Comparison of ENCODE assay signal across 11 cellular contexts in genomic region chr1:90729484-90730246, GRCh38. TPM values are rescaled to one million over a fixed set of nuclear protein-coding genes. Genes with fewer than 3 reads are reported as not detected.
DNase-seq lines count a peak whose midpoint lies in the region; ATAC-seq and TF ChIP-seq lines count a peak whose summit lies in the region.
"Had no signal": no experiment of that assay in that cellular context is flagged by ENCODE, and none has a peak within 500 bp of the region (broad histone marks: within the 10 kb centered on the region; RNA-seq: fewer than 3 reads in every experiment).

No MANE protein-coding gene starts in this region.

- H3K9ac ChIP-seq in iPS-15b (ENCODE audit: low read depth, low read length): no peak overlapping the region

- TF ChIP-seq CTCF in RWPE2 (IDR thresholded peaks at IDR 0.05; ENCODE audit: poor library complexity, severe bottlenecking) (peak; percentile 31), testis (IDR thresholded peaks at IDR 0.05) (peak in 2 of 3 experiments; percentile 40 to 47)

- H3K36me3 ChIP-seq in RWPE2 (ENCODE audit: low read depth): no peaks in the 10 kb centered on the region
- no peaks in the 10 kb centered on the region for H3K36me3 ChIP-seq in iPS-15b (ENCODE audit: control insufficient read depth, insufficient read depth, low read length)
- no peaks in the 10 kb centered on the region for H3K36me3 ChIP-seq in testis (ENCODE audit: low read depth, missing control alignments)

- ATAC-seq in RWPE2 (ENCODE audit: low read depth): no peak

- H3K9me3 ChIP-seq in RWPE2 (ENCODE audit: severe bottlenecking) (no peaks in the 10 kb centered on the region), iPS-15b (ENCODE audit: control insufficient read depth, insufficient read depth, low read length) (no peaks in the 10 kb centered on the region), testis (no peaks in the 10 kb centered on the region)

- H3K4me3 Mint-ChIP-seq in activated T-cell treated with anti-CD3 and anti-CD28 coated beads, Interleukin-2, amount 50 U/mL, for 24 hours: peak overlapping the region; percentile 50

- H3K36me3 Mint-ChIP-seq in activated T-cell treated with anti-CD3 and anti-CD28 coated beads, Interleukin-2, amount 50 U/mL, for 24 hours (ENCODE audit: low read depth): no peaks in the 10 kb centered on the region

- peaks cover 88% of the 10 kb centered on the region for H3K27me3 Mint-ChIP-seq in activated T-cell treated with anti-CD3 and anti-CD28 coated beads, Interleukin-2, amount 50 U/mL, for 24 hours

- H3K4me3 ChIP-seq in RWPE2 (ENCODE audit: severe bottlenecking) (no peak overlapping the region), iPS-15b (ENCODE audit: low read depth, low read length) (peak overlapping the region; percentile 48), testis (peak overlapping the region in 1 of 2 donors; percentile 37)

- no peak overlapping the region for H3K27ac Mint-ChIP-seq in activated T-cell treated with anti-CD3 and anti-CD28 coated beads, Interleukin-2, amount 50 U/mL, for 24 hours

- no peak overlapping the region for H3K27ac ChIP-seq in RWPE2 (ENCODE audit: poor library complexity, severe bottlenecking)
- H3K27ac ChIP-seq in testis: no peak overlapping the region

- TF ChIP-seq POLR2A in testis (IDR thresholded peaks at IDR 0.05): no peak

- peaks cover 99% of the 10 kb centered on the region for H3K27me3 ChIP-seq in RWPE2 (ENCODE audit: insufficient read depth, poor library complexity, severe bottlenecking)
- peaks cover 98% of the 10 kb centered on the region for H3K27me3 ChIP-seq in iPS-15b (ENCODE audit: control insufficient read depth, insufficient read depth, low read length)
- peaks cover 7% of the 10 kb centered on the region for H3K27me3 ChIP-seq in testis

- intact Hi-C loops in testis (cut with DNase I; ENCODE audit: low total_unique reads): no loop called here

- no peak for DNase-seq in activated T-cell treated with anti-CD3 and anti-CD28 coated beads, Interleukin-2, amount 50 U/mL, for 24 hours
- no peak for DNase-seq in activated T-cell treated with anti-CD3 and anti-CD28 coated beads, Interleukin-2, amount 50 U/mL, for 1 hour
- no peak for DNase-seq in RWPE2 (ENCODE audit: low spot score)
- DNase-seq in testis: no peak
- no peak for DNase-seq in foreskin melanocyte
- no peak for DNase-seq in DMS 273 treated with DMSO at 0.1 percent for 48 hours (lab: John Stamatoyannopoulos, UW)
- DNase-seq in Kasumi-1 (lab: John Stamatoyannopoulos, UW): no peak
- DNase-seq: SIG-M5 had no signal

- 10% methylated on average over 35 to 37 of the region's 37 CpGs for WGBS in testis, 2 donors

- peaks cover 47% of the 10 kb centered on the region for H3K4me1 Mint-ChIP-seq in activated T-cell treated with anti-CD3 and anti-CD28 coated beads, Interleukin-2, amount 50 U/mL, for 24 hours (ENCODE audit: low read depth)

- no peaks in the 10 kb centered on the region for H3K4me1 ChIP-seq in RWPE2 (ENCODE audit: insufficient read depth, poor library complexity, severe bottlenecking)
- peaks cover 34% of the 10 kb centered on the region for H3K4me1 ChIP-seq in iPS-15b (ENCODE audit: control insufficient read depth, insufficient read depth, low read length)
- no peaks in the 10 kb centered on the region for H3K4me1 ChIP-seq in testis

- H3K9me3 Mint-ChIP-seq in activated T-cell treated with anti-CD3 and anti-CD28 coated beads, Interleukin-2, amount 50 U/mL, for 24 hours: peaks cover 2% of the 10 kb centered on the region

RNA-seq across cellular contexts. Expression of gene BARHL2, which starts 12.6 kb away (rescaled TPM):
- total RNA-seq in testis: 1 to 10 TPM; 5.6 to 6.3 TPM
- polyA plus RNA-seq in testis (ENCODE audit: insufficient read depth, low read depth, low replicate concordance): 3.5 TPM
- total RNA-seq: epithelial cell of proximal tubule had no signal
- polyA plus RNA-seq: BJ had no signal
